30 cellular contexts compared by ENCODE assay signal in the genomic region with DNA sequence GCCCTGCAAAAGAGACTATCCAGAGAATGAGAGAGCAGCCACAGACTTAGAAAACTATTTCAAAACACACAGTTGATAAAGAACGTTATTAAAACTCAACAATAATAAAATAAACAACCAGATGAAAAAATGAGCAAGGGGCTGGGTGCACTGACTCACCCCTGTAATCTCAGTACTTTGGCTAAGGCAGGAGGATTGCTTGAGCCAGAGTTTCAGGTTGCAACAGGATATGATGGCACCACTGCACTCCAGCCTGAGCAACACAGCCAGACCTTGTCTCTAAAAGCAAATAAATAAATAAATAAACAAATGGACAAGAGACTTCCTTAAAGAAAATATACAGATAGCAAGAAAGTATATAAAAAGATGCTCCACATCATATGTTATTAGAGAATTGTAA.
"Had no signal": no experiment of that assay in that cellular context is flagged by ENCODE, and none has a peak within 500 bp of the region (broad histone marks: within the 10 kb centered on the region; RNA-seq: fewer than 3 reads in every experiment).

No MANE protein-coding gene starts in this region.

- H3K4me3 ChIP-seq: cardiac muscle cell, colonic mucosa, gastroesophageal sphincter, hepatocyte, pancreas, prostate gland, skin epidermis, thoracic aorta, uterus had no signal

- H3K27me3 ChIP-seq: colonic mucosa, gastroesophageal sphincter, hepatocyte, pancreas, uterus had no signal

- H3K9me3 ChIP-seq: colonic mucosa, gastroesophageal sphincter, pancreas, prostate gland, thoracic aorta, uterus had no signal

- DNase-seq: activated CD4-positive, alpha-beta memory T cell treated with anti-CD3 and anti-CD28 coated beads for 36 hours; activated CD4-positive, alpha-beta T cell treated with anti-CD3 and anti-CD28 coated beads, Interleukin-2, amount 10 ng/mL, durations not matched to agents 24 days and 14 days; activated CD4-positive, CD25-positive, alpha-beta regulatory T cell treated with anti-CD3 and anti-CD28 coated beads, Interleukin-2, amount 50 U/mL, for 72 hours; activated CD8-positive, alpha-beta memory T cell treated with anti-CD3 and anti-CD28 coated beads, Interleukin-2, amount 50 U/mL, for 4 hours; activated gamma-delta T cell; activated naive CD4-positive, alpha-beta T cell treated with anti-CD3 and anti-CD28 coated beads, Interleukin-2, amount 10 ng/mL, durations not matched to agents 7 days and 5 days; activated naive CD8-positive, alpha-beta T cell treated with anti-CD3 and anti-CD28 coated beads, Interleukin-2, amount 10 ng/mL, durations not matched to agents 7 days and 5 days; activated T-cell treated with anti-CD3 and anti-CD28 coated beads, Interleukin-2, amount 50 U/mL, for 24 hours; amniotic stem cell; cerebellar nuclear complex; colonic mucosa; effector CD8-positive, alpha-beta T cell; erythroblast; kidney; midbrain; naive thymus-derived CD4-positive, alpha-beta T cell; nucleus accumbens; pancreas; retina; stimulated activated CD4-positive, alpha-beta T cell treated with anti-CD3 and anti-CD28 coated beads, Interleukin-4, amount 100 ng/mL, for 24 hours; T1000; uterus had no signal

- H3K27ac ChIP-seq: cardiac muscle cell, colonic mucosa, gastroesophageal sphincter, hepatocyte, pancreas, prostate gland, skin epidermis, thoracic aorta, uterus had no signal

- H3K79me2 ChIP-seq: hepatocyte had no signal

- ATAC-seq: gastroesophageal sphincter; naive thymus-derived CD4-positive, alpha-beta T cell; pancreas; sciatic nerve; stimulated activated effector memory CD8-positive, alpha-beta T cell treated with anti-CD3 and anti-CD28 coated beads, Interleukin-12 subunit alpha, Interleukin-12 subunit beta, amount 100 ng/mL, for 72 hours had no signal

- H2AFZ ChIP-seq: hepatocyte had no signal

- H3K4me2 ChIP-seq: hepatocyte had no signal

- H3K4me1 ChIP-seq: colonic mucosa, gastroesophageal sphincter, pancreas, prostate gland, uterus had no signal

- H3K36me3 ChIP-seq: cardiac muscle cell, colonic mucosa, gastroesophageal sphincter, pancreas, prostate gland, thoracic aorta, uterus had no signal
